20 cellular contexts compared by ENCODE assay signal in the genomic region with DNA sequence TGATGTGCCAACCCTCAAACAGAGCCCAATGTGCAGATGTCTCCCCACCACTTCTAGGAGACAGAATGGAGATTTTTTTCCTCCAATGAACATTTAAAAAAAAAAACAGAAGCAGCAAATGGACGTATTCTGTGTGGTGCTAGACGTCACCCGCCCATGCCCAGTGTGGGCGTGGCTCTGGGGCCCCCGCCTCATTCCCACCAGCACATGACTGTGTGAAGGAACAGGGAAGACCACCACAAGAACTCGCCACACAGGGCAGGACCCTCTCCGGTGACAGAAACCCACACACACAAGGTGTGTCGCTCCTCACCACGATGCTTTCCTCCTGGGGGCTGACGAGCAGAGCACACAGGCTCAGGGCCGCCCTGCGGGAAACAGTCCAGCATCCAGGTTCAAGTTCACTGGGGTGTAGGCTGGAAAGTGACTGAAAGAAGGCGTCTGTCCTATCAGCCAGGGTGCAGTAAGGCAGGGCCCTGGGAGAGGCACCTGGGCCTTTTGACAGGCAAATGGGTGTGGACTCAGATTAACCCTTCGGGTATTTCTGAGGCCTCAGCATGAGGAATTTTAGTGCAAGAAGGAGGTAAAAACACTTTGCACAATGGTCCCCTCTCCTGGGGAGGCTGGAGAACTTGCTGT.
"Had no signal": no experiment of that assay in that cellular context is flagged by ENCODE, and none has a peak within 500 bp of the region (broad histone marks: within the 10 kb centered on the region; RNA-seq: fewer than 3 reads in every experiment).

No MANE protein-coding gene starts in this region.

- H3K36me3 ChIP-seq: ovary had no signal

- H3K27ac ChIP-seq: ascending aorta, dorsolateral prefrontal cortex, foreskin keratinocyte, heart left ventricle, left ventricle myocardium inferior, ovary, sigmoid colon, testis had no signal

- H3K4me1 ChIP-seq: ascending aorta, foreskin keratinocyte, left ventricle myocardium inferior, sigmoid colon, testis had no signal

- H3K4me1 Mint-ChIP-seq: memory B cell, neural crest cell had no signal

- DNase-seq: activated CD4-positive, alpha-beta T cell treated with anti-CD3 and anti-CD28 coated beads for 48 hours; activated effector memory CD4-positive, alpha-beta T cell treated with anti-CD3 and anti-CD28 coated beads, Interleukin-2, amount 50 U/mL, for 16 hours; activated T-cell treated with anti-CD3 and anti-CD28 coated beads, Interleukin-2, amount 50 U/mL, for 4 hours; dorsolateral prefrontal cortex; foreskin keratinocyte; heart left ventricle; left ventricle myocardium inferior; ovary; sigmoid colon; stimulated activated CD4-positive, alpha-beta T cell treated with anti-CD3 and anti-CD28 coated beads, Interleukin-12 subunit alpha, Interleukin-12 subunit beta, amount 100 ng/mL, for 4 hours; stimulated activated CD4-positive, alpha-beta T cell treated with anti-CD3 and anti-CD28 coated beads, Interleukin-2, amount 100 ng/mL, for 48 hours; stimulated activated naive CD8-positive, alpha-beta T cell treated with anti-CD3 and anti-CD28 coated beads, Interleukin-15, Interleukin-2, amounts not matched to agents 100 U/mL and 50 U/mL, for 24 hours; testis had no signal

- ATAC-seq: activated T-cell treated with anti-CD3 and anti-CD28 coated beads, Interleukin-2, amount 50 U/mL, for 4 hours; foreskin keratinocyte; heart left ventricle; stimulated activated naive CD8-positive, alpha-beta T cell treated with anti-CD3 and anti-CD28 coated beads, Interleukin-15, Interleukin-2, amounts not matched to agents 100 U/mL and 50 U/mL, for 24 hours had no signal

- H3K27me3 Mint-ChIP-seq: memory B cell had no signal

- H3K27me3 ChIP-seq: ascending aorta, dorsolateral prefrontal cortex, foreskin keratinocyte, heart left ventricle, ovary, sigmoid colon, testis had no signal

- H3K9me3 Mint-ChIP-seq: activated T-cell treated with anti-CD3 and anti-CD28 coated beads, Interleukin-2, amount 50 U/mL, for 4 hours; memory B cell; neural crest cell had no signal

- FAIRE-seq: bronchial epithelial cell, endometrium, keratinocyte, urothelium cell line had no signal

- H3K9me3 ChIP-seq: ascending aorta, heart left ventricle, left ventricle myocardium inferior, ovary, sigmoid colon, testis had no signal

- H3K4me3 ChIP-seq: ascending aorta, dorsolateral prefrontal cortex, heart left ventricle, left ventricle myocardium inferior, ovary, sigmoid colon, testis had no signal

- H3K27ac Mint-ChIP-seq: memory B cell had no signal

- H3K4me3 Mint-ChIP-seq: activated T-cell treated with anti-CD3 and anti-CD28 coated beads, Interleukin-2, amount 50 U/mL, for 4 hours; neural crest cell had no signal
